Comparison of ENCODE assay signal across 13 cellular contexts in genomic region chr14:104881369-104881979, GRCh38. TPM values are rescaled to one million over a fixed set of nuclear protein-coding genes. Genes with fewer than 3 reads are reported as not detected.
DNase-seq lines count a peak whose midpoint lies in the region; ATAC-seq, FAIRE-seq and TF ChIP-seq lines count a peak whose summit lies in the region.
"Had no signal": no experiment of that assay in that cellular context is flagged by ENCODE, and none has a peak within 500 bp of the region (broad histone marks: within the 10 kb centered on the region; RNA-seq: fewer than 3 reads in every experiment).

No MANE protein-coding gene starts in this region.

- DNase-seq in COLO668 (lab: John Stamatoyannopoulos, UW; ENCODE audit: unreplicated experiment) (peak; percentile 95), NCI-H1092 treated with DMSO at 0.1 percent for 48 hours (lab: John Stamatoyannopoulos, UW) (peak; percentile 88), NCI-H524 treated with DMSO at 0.1 percent for 48 hours (lab: John Stamatoyannopoulos, UW) (peak; percentile 95), left ventricle myocardium inferior (peak; percentile 66), urothelium cell line (ENCODE audit: low spot score) (no peak), SW 1271 (lab: John Stamatoyannopoulos, UW) (no peak), T1000 (lab: John Stamatoyannopoulos, UW) (no peak)
- DNase-seq: central memory CD4-positive, alpha-beta T cell; stimulated activated naive CD4-positive, alpha-beta T cell had no signal

- no peaks in the 10 kb centered on the region for H3K9me3 ChIP-seq in left ventricle myocardium inferior (replicated peaks)
- H3K9me3 ChIP-seq: ovary had no signal

- no peak for ATAC-seq in GM21360 (IDR thresholded peaks at IDR 0.05; ENCODE audit: unreplicated experiment)

- TF ChIP-seq CTCF in left ventricle myocardium inferior (IDR thresholded peaks at IDR 0.05; ENCODE audit: borderline replicate concordance): no peak

- H3K4me1 ChIP-seq in left ventricle myocardium inferior: peaks cover 16% of the 10 kb centered on the region

- intact Hi-C loops in left ventricle myocardium inferior (cut with micrococcal nuclease): no loop called here

- peaks cover 47% of the 10 kb centered on the region for H3K36me3 ChIP-seq in left ventricle myocardium inferior
- H3K36me3 ChIP-seq: ovary had no signal

- H3K4me3 ChIP-seq in left ventricle myocardium inferior: no peak overlapping the region
- H3K4me3 ChIP-seq: ovary had no signal

- H3K27ac ChIP-seq in left ventricle myocardium inferior (replicated peaks): no peak overlapping the region
- H3K27ac ChIP-seq: ovary had no signal

- no peaks in the 10 kb centered on the region for H3K27me3 ChIP-seq in left ventricle myocardium inferior (ENCODE audit: low read depth)
- H3K27me3 ChIP-seq: ovary had no signal

- no peak for FAIRE-seq in urothelium cell line (lab: Jason Lieb, UNC)

RNA-seq across cellular contexts. Expression of gene CEP170B, which starts 16.4 kb away (rescaled TPM):
- 11.7 TPM for total RNA-seq in left ventricle myocardium inferior

RNA-seq across cellular contexts. Expression of gene PLD4, which starts 43.2 kb away (rescaled TPM):
- 0.44 TPM for total RNA-seq in left ventricle myocardium inferior
- total RNA-seq: activated CD8-positive, alpha-beta memory T cell treated with anti-CD3 and anti-CD28 coated beads for 36 hours; epithelial cell of proximal tubule had no signal

Comparison
In these comparisons a context has a peak if more than half of its experiments do, and no peak if none do; other contexts are left out.
1. DNase-seq: peak in COLO668 (single experiment), NCI-H1092 treated with DMSO at 0.1 percent for 48 hours (single experiment), NCI-H524 treated with DMSO at 0.1 percent for 48 hours (single experiment) and left ventricle myocardium inferior (single experiment); none in urothelium cell line (single experiment), SW 1271 (0 of 2) and T1000 (single experiment).